Comparison of ENCODE assay signal across 10 cellular contexts in genomic region chr2:20186078-20186854, GRCh38. TPM values are rescaled to one million over a fixed set of nuclear protein-coding genes. Genes with fewer than 3 reads are reported as not detected.
DNase-seq lines count a peak whose midpoint lies in the region; ATAC-seq, FAIRE-seq and TF ChIP-seq lines count a peak whose summit lies in the region.
"Had no signal": no experiment of that assay in that cellular context is flagged by ENCODE, and none has a peak within 500 bp of the region (broad histone marks: within the 10 kb centered on the region; RNA-seq: fewer than 3 reads in every experiment).

No MANE protein-coding gene starts in this region.

- H3K27me3 ChIP-seq in thyroid gland = no peaks in the 10 kb centered on the region

- H3K9me3 Mint-ChIP-seq in progenitor cell of endocrine pancreas (ENCODE audit: low read depth) = no peaks in the 10 kb centered on the region

- TF ChIP-seq CTCF in progenitor cell of endocrine pancreas (IDR thresholded peaks at IDR 0.05; ENCODE audit: unreplicated experiment) = no peak
- TF ChIP-seq CTCF in thyroid gland (IDR thresholded peaks at IDR 0.05) = no peak

- FAIRE-seq in GM12892 (lab: Jason Lieb, UNC) = peak; percentile 72

- H3K4me3 ChIP-seq in thyroid gland (replicated peaks in 1 of 3) = no peak overlapping the region

- no peaks in the 10 kb centered on the region for H3K36me3 ChIP-seq in thyroid gland

- H3K27ac ChIP-seq in epithelial cell of prostate (peak overlapping the region; percentile 95), thyroid gland (no peak overlapping the region)

- no peak for ATAC-seq in HG02840 (IDR thresholded peaks at IDR 0.05; ENCODE audit: low FRiP score, unreplicated experiment)
- no peak for ATAC-seq in HG02884 (IDR thresholded peaks at IDR 0.05; ENCODE audit: unreplicated experiment)

- peaks cover 20 to 46% of the 10 kb centered on the region in 2 donors for H3K4me1 ChIP-seq in thyroid gland

- peak overlapping the region; percentile 96 for H3K27ac Mint-ChIP-seq in progenitor cell of endocrine pancreas

- 89 to 94% methylated on average over 11 to 12 of the region's 13 CpGs for WGBS in thyroid gland, 2 donors

- DNase-seq in GM12892 (ENCODE audit: insufficient read length) = no peak
- DNase-seq in NOMO-1 (lab: John Stamatoyannopoulos, UW; ENCODE audit: unreplicated experiment in 2 of 2) = peak; percentile 92 to 94
- no peak for DNase-seq in epithelial cell of prostate (ENCODE audit: low read depth, low spot score)
- no peak for DNase-seq in progenitor cell of endocrine pancreas (ENCODE audit: low spot score, unreplicated experiment)
- DNase-seq in HuH-7 (ENCODE audit: low spot score) = no peak
- no peak for DNase-seq in thyroid gland
- DNase-seq: NCI-H2171 had no signal

- H3K4me3 Mint-ChIP-seq in progenitor cell of endocrine pancreas (ENCODE audit: low read depth) = peak overlapping the region; percentile 14

- no peaks in the 10 kb centered on the region for H3K9me3 ChIP-seq in thyroid gland

- TF ChIP-seq POLR2A in GM12892 (IDR thresholded peaks at IDR 0.05; ENCODE audit: low read depth, low read length) (peak; percentile 33; the same call in 1 of the 2 replicates), thyroid gland (IDR thresholded peaks at IDR 0.05) (no peak)

- intact Hi-C loops in thyroid gland (cut with DNase I) = no loop called here

- no peaks in the 10 kb centered on the region for H3K36me3 Mint-ChIP-seq in progenitor cell of endocrine pancreas (ENCODE audit: insufficient read depth)

- H3K27me3 Mint-ChIP-seq in progenitor cell of endocrine pancreas = no peaks in the 10 kb centered on the region

- peaks cover 49% of the 10 kb centered on the region for H3K4me1 Mint-ChIP-seq in progenitor cell of endocrine pancreas (ENCODE audit: low read depth)

RNA-seq across cellular contexts. Expression of gene SDC1, which starts 38.7 kb away (rescaled TPM):
- polyA plus RNA-seq in GM12892 (2012; ENCODE audit: missing spikeins) = 20.6 TPM
- total RNA-seq in progenitor cell of endocrine pancreas = 35.1 and 38.7 TPM in 2 replicates
- total RNA-seq in thyroid gland = 10 to 100 TPM; 21.9 to 28.0 (median 24.7) TPM
- total RNA-seq: mononuclear cell had no signal

Comparison
In these comparisons a context has a peak if more than half of its experiments do, and no peak if none do; other contexts are left out.
1. DNase-seq: peak in NOMO-1 (2 of 2); none in GM12892 (single experiment), epithelial cell of prostate (single experiment), progenitor cell of endocrine pancreas (single experiment), HuH-7 (single experiment) and thyroid gland (0 of 2).